Comparison of ENCODE assay signal across 8 cellular contexts in genomic region chr10:15898046-15898445, GRCh38. TPM values are rescaled to one million over a fixed set of nuclear protein-coding genes. Genes with fewer than 3 reads are reported as not detected.
DNase-seq lines count a peak whose midpoint lies in the region; ATAC-seq and TF ChIP-seq lines count a peak whose summit lies in the region.

No MANE protein-coding gene starts in this region.

- ATAC-seq in RWPE2 (ENCODE audit: low read depth) (no peak), GM21515 (IDR thresholded peaks at IDR 0.05; ENCODE audit: unreplicated experiment) (no peak), HG02623 (IDR thresholded peaks at IDR 0.05; ENCODE audit: unreplicated experiment) (no peak), GM21825 (IDR thresholded peaks at IDR 0.05; ENCODE audit: unreplicated experiment) (no peak)

- H3K36me3 ChIP-seq in BJ (ENCODE audit: control insufficient read depth, insufficient read depth, low read length) = no peaks in the 10 kb centered on the region
- H3K36me3 ChIP-seq in GM23248 (ENCODE audit: low read depth) = no peaks in the 10 kb centered on the region
- H3K36me3 ChIP-seq in RWPE2 (ENCODE audit: low read depth) = no peaks in the 10 kb centered on the region

- no peaks in the 10 kb centered on the region for H3K9me2 ChIP-seq in GM23248 (ENCODE audit: insufficient read depth)

- H3K27ac ChIP-seq in GM23248 = no peak overlapping the region
- H3K27ac ChIP-seq in RWPE2 (ENCODE audit: poor library complexity, severe bottlenecking) = no peak overlapping the region

- H3K27me3 ChIP-seq in BJ (ENCODE audit: control insufficient read depth, insufficient read depth, low read length) = no peaks in the 10 kb centered on the region
- no peaks in the 10 kb centered on the region for H3K27me3 ChIP-seq in GM23248 (replicated peaks; ENCODE audit: insufficient read depth)
- H3K27me3 ChIP-seq in RWPE2 (ENCODE audit: insufficient read depth, poor library complexity, severe bottlenecking) = no peaks in the 10 kb centered on the region

- TF ChIP-seq CTCF in BJ (IDR thresholded peaks at IDR 0.05; ENCODE audit: insufficient read depth, low read depth, low read length) (peak; percentile 35), RWPE2 (IDR thresholded peaks at IDR 0.05; ENCODE audit: poor library complexity, severe bottlenecking) (peak; percentile 21)

- WGBS in GM23248 (ENCODE audit: low coverage in 1 of 2, low lambda C conversion rate in 2 of 2, missing lambda C conversion rate in 2 of 2), 2 experiments = 3 to 6% methylated on average over 4 of the region's 4 CpGs

- H3K79me2 ChIP-seq in GM23248 (ENCODE audit: insufficient read depth) = no peaks in the 10 kb centered on the region

- H2AFZ ChIP-seq in GM23248 = no peak overlapping the region

- POLR2A ChIA-PET in BJ (lab: Charles Lee) = no interaction called here

- peaks cover 6% of the 10 kb centered on the region; the same call in 1 of the 2 replicates for H3K4me1 ChIP-seq in GM23248 (ENCODE audit: insufficient read depth)
- H3K4me1 ChIP-seq in RWPE2 (ENCODE audit: insufficient read depth, poor library complexity, severe bottlenecking) = no peaks in the 10 kb centered on the region

- H3K4me2 ChIP-seq in GM23248 (ENCODE audit: unreplicated experiment) = no peak overlapping the region

- in situ Hi-C loops in GM23248 (cut with MboI) = loop anchor here (25.0 kb wide), 2 partner anchors 889 to 1364 kb away; no protein-coding TSS in a partner anchor

- H3K9me3 ChIP-seq in GM23248 (ENCODE audit: low read depth) = no peaks in the 10 kb centered on the region
- H3K9me3 ChIP-seq in RWPE2 (ENCODE audit: severe bottlenecking) = no peaks in the 10 kb centered on the region

- no peak for DNase-seq in BJ (ENCODE audit: low read depth)
- DNase-seq in GM23248 = peak; percentile 65
- DNase-seq in RWPE2 (ENCODE audit: low spot score) = no peak
- DNase-seq in iris pigment epithelial cell (ENCODE audit: low read depth) = peak; percentile 38
- DNase-seq in HK-2 (ENCODE audit: unreplicated experiment) = no peak

- H3K9ac ChIP-seq in GM23248 = no peak overlapping the region

- peaks cover 9% of the 10 kb centered on the region; the same call in 1 of the 2 replicates for H3F3A ChIP-seq in GM23248 (ENCODE audit: insufficient read depth)

- H3K4me3 ChIP-seq in BJ (ENCODE audit: low read depth, low read length) (no peak overlapping the region), GM23248 (no peak overlapping the region), RWPE2 (ENCODE audit: severe bottlenecking) (no peak overlapping the region)

- CTCF ChIA-PET in BJ (lab: Yijun Ruan, JAX) = no interaction called here

- H4K20me1 ChIP-seq in GM23248 (ENCODE audit: insufficient read depth) = no peaks in the 10 kb centered on the region

RNA-seq across cellular contexts. Expression of gene MINDY3, which starts 37.7 kb away (rescaled TPM):
- polyA plus RNA-seq in BJ (2011; rRNA removed) = 11.9 and 21.9 TPM in 2 replicates
- polyA minus RNA-seq in BJ (2011; rRNA and poly(A)+ RNA removed) = 13.8 and 17.4 TPM in 2 replicates
- 38.2 and 43.1 TPM in 2 replicates for total RNA-seq in GM23248 (2014; rRNA removed; shearing (Covaris generic))
- 35.7 and 37.2 TPM in 2 replicates for polyA plus RNA-seq in GM23248 (2016; fragmentation: Nextera tagmentation; extraction: Ambion mirVana)

Comparison
In these comparisons a context has a peak if more than half of its experiments do, and no peak if none do; other contexts are left out.
1. DNase-seq: peak in GM23248 (single experiment) and iris pigment epithelial cell (single experiment); none in BJ (single experiment), RWPE2 (single experiment) and HK-2 (single experiment).